ENCODE assay signal across 20 cellular contexts in the genomic region with DNA sequence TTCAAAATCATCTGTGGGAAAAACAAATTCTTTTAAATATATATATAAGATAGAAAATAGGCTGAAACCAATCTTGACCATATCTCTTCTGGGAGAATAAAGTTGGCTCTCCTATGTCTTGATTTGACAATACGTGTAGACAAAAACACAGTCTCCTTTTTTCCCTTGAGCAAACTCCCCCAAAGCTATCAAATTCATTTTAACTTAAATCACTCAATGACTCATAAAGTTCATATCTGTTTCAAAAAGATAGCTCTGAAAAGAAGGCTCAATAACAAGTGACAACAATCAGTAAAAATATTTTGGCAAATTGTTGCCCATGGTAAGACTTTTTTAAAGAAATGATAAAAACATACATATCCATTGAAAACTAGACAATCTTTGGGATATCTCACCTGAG.
"Had no signal": no experiment of that assay in that cellular context is flagged by ENCODE, and none has a peak within 500 bp of the region (broad histone marks: within the 10 kb centered on the region; RNA-seq: fewer than 3 reads in every experiment).

No MANE protein-coding gene starts in this region.

- H3K4me3 ChIP-seq: adrenal gland, body of pancreas, PC-9 had no signal

- H3K27me3 ChIP-seq: adrenal gland, body of pancreas had no signal

- DNase-seq: activated CD4-positive, alpha-beta T cell treated with anti-CD3 and anti-CD28 coated beads for 4 hours; activated CD8-positive, alpha-beta memory T cell treated with anti-CD3 and anti-CD28 coated beads, Interleukin-2, amount 50 U/mL, for 4 hours; activated CD8-positive, alpha-beta T cell treated with anti-CD3 and anti-CD28 coated beads for 36 hours; activated naive CD4-positive, alpha-beta T cell treated with anti-CD3 and anti-CD28 coated beads, Interleukin-2, amount 50 U/mL, for 16 hours; activated naive CD8-positive, alpha-beta T cell treated with anti-CD3 and anti-CD28 coated beads, Interleukin-2, amount 10 ng/mL, durations not matched to agents 7 days and 5 days; activated T-cell treated with anti-CD3 and anti-CD28 coated beads, Interleukin-2, amount 50 U/mL, for 72 hours; adrenal gland; aorta; body of pancreas; cerebellar nuclear complex; MV-4-11; NCI-H1105; NCI-H1436; NCI-H1694 treated with DMSO at 0.1 percent for 48 hours; NCI-H2029 treated with DMSO at 0.1 percent for 48 hours; NCI-H446; NCI-H524; PC-9; SHP77 treated with DMSO at 0.1 percent for 48 hours had no signal

- H3K27ac ChIP-seq: adrenal gland, body of pancreas, PC-9 had no signal

- H3K36me3 ChIP-seq: adrenal gland had no signal

- ATAC-seq: activated CD4-positive, CD25-positive, alpha-beta regulatory T cell treated with anti-CD3 and anti-CD28 coated beads, Interleukin-2, amount 50 U/mL, for 24 hours; activated CD8-positive, alpha-beta T cell treated with anti-CD3 and anti-CD28 coated beads for 36 hours; activated T-cell treated with anti-CD3 and anti-CD28 coated beads, Interleukin-2, amount 50 U/mL, for 72 hours; body of pancreas had no signal
